Comparison of ENCODE assay signal across 10 cellular contexts in genomic region chr6:168247456-168248147, GRCh38.
DNase-seq lines count a peak whose midpoint lies in the region; ATAC-seq and TF ChIP-seq lines count a peak whose summit lies in the region.
"Had no signal": no experiment of that assay in that cellular context is flagged by ENCODE, and none has a peak within 500 bp of the region (broad histone marks: within the 10 kb centered on the region; RNA-seq: fewer than 3 reads in every experiment).

No MANE protein-coding gene starts in this region.

- H3K36me3 ChIP-seq in HEK293 (ENCODE audit: control insufficient read depth in 2 of 2, insufficient read depth in 1 of 2, low read length in 2 of 2) (no peaks in the 10 kb centered on the region), right lobe of liver (no peaks in the 10 kb centered on the region)

- no peak for TF ChIP-seq CTCF in HEK293 (tag by site-specific recombination; IDR thresholded peaks at IDR 0.05)
- TF ChIP-seq CTCF in right lobe of liver (IDR thresholded peaks at IDR 0.05): no peak

- H3K4me1 ChIP-seq in HEK293 (ENCODE audit: control insufficient read depth, insufficient read depth, low read length): peaks cover 23% of the 10 kb centered on the region
- peaks cover 0 to 4% (median 0%) of the 10 kb centered on the region in 4 donors for H3K4me1 ChIP-seq in right lobe of liver

- WGBS in right lobe of liver (ENCODE audit: insufficient coverage, low coverage, low lambda C conversion rate, missing lambda C conversion rate): 21% methylated on average over 12 of the region's 16 CpGs

- ATAC-seq in right lobe of liver (peak; percentile 89 to 96 (median 95)), HG03354 (IDR thresholded peaks at IDR 0.05; ENCODE audit: poor library complexity, severe bottlenecking, unreplicated experiment) (no peak), GM21367 (IDR thresholded peaks at IDR 0.05; ENCODE audit: unreplicated experiment) (no peak)

- H3K4me3 Mint-ChIP-seq in activated CD4-positive, alpha-beta T cell treated with anti-CD3 and anti-CD28 coated beads, Interleukin-2, amount 10 ng/mL, durations not matched to agents 24 days and 14 days: no peak overlapping the region
- H3K4me3 Mint-ChIP-seq: CD4-positive, CD25-positive, alpha-beta regulatory T cell had no signal

- POLR2A ChIA-PET in HEK293 (lab: Yijun Ruan, JAX): interaction anchor here (0.5 to 1.1 kb wide), 5 partner anchors 12 to 986 kb away, joined by 3 to 6 read pairs (median 3); no protein-coding TSS in a partner anchor

- H3K9me3 Mint-ChIP-seq in activated CD4-positive, alpha-beta T cell treated with anti-CD3 and anti-CD28 coated beads, Interleukin-2, amount 10 ng/mL, durations not matched to agents 24 days and 14 days: no peaks in the 10 kb centered on the region
- H3K9me3 Mint-ChIP-seq: CD4-positive, CD25-positive, alpha-beta regulatory T cell had no signal

- TF ChIP-seq POLR2A in right lobe of liver (IDR thresholded peaks at IDR 0.05): no peak

- no peaks in the 10 kb centered on the region for H3K9me3 ChIP-seq in HEK293 (ENCODE audit: control insufficient read depth, insufficient read depth, low read depth, low read length)
- H3K9me3 ChIP-seq in right lobe of liver: no peaks in the 10 kb centered on the region

- H3K27me3 ChIP-seq in right lobe of liver: no peaks in the 10 kb centered on the region

- H3K4me3 ChIP-seq in HEK293 (ENCODE audit: low read depth, low read length): peak overlapping the region; percentile 13
- no peak overlapping the region for H3K4me3 ChIP-seq in right lobe of liver

- peaks cover 5% of the 10 kb centered on the region for H3K4me1 Mint-ChIP-seq in activated CD4-positive, alpha-beta T cell treated with anti-CD3 and anti-CD28 coated beads, Interleukin-2, amount 10 ng/mL, durations not matched to agents 24 days and 14 days
- H3K4me1 Mint-ChIP-seq: CD4-positive, CD25-positive, alpha-beta regulatory T cell had no signal

- peak; percentile 41 for DNase-seq in AG08395 (ENCODE audit: low spot score)
- peak; percentile 35 for DNase-seq in RPMI7951 (ENCODE audit: low read depth)
- DNase-seq in right lobe of liver: peak; percentile 79 to 85 (median 80)
- DNase-seq in GM19240 (ENCODE audit: insufficient read length, low spot score): no peak
- DNase-seq in activated CD4-positive, alpha-beta T cell treated with anti-CD3 and anti-CD28 coated beads, Interleukin-2, amount 10 ng/mL, durations not matched to agents 24 days and 14 days: no peak
- DNase-seq: CD4-positive, CD25-positive, alpha-beta regulatory T cell; naive B cell had no signal

- no peaks in the 10 kb centered on the region for H3K36me3 Mint-ChIP-seq in activated CD4-positive, alpha-beta T cell treated with anti-CD3 and anti-CD28 coated beads, Interleukin-2, amount 10 ng/mL, durations not matched to agents 24 days and 14 days (ENCODE audit: low read depth)
- H3K36me3 Mint-ChIP-seq: CD4-positive, CD25-positive, alpha-beta regulatory T cell; naive B cell had no signal

- no peak overlapping the region for H3K27ac Mint-ChIP-seq in activated CD4-positive, alpha-beta T cell treated with anti-CD3 and anti-CD28 coated beads, Interleukin-2, amount 10 ng/mL, durations not matched to agents 24 days and 14 days
- H3K27ac Mint-ChIP-seq: CD4-positive, CD25-positive, alpha-beta regulatory T cell; naive B cell had no signal

- intact Hi-C loops in right lobe of liver (cut with DNase I): no loop called here
- intact Hi-C loops in activated CD4-positive, alpha-beta T cell treated with anti-CD3 and anti-CD28 coated beads, Interleukin-2, amount 10 ng/mL, durations not matched to agents 24 days and 14 days (cut with micrococcal nuclease): no loop called here

- no peaks in the 10 kb centered on the region for H3K27me3 Mint-ChIP-seq in activated CD4-positive, alpha-beta T cell treated with anti-CD3 and anti-CD28 coated beads, Interleukin-2, amount 10 ng/mL, durations not matched to agents 24 days and 14 days

- H3K27ac ChIP-seq in HEK293 (ENCODE audit: extremely low read depth, low read depth, low read length) (peak overlapping the region; percentile 73), right lobe of liver (no peak overlapping the region)

- CTCF ChIA-PET in HEK293 (lab: Yijun Ruan, JAX): interaction anchor here (0.8 to 1.1 kb wide), 3 partner anchors 15 to 46 kb away, joined by 3 to 7 read pairs (median 4); no protein-coding TSS in a partner anchor

TF ChIP-seq in HEK293, 187 proteins besides CTCF, POLR2A, EP300 and RAD21 (continues in another document):
- no peak for TF ChIP-seq ZNF302 (tag by site-specific recombination; IDR thresholded peaks at IDR 0.05; ENCODE audit: low read depth)
- no peak for TF ChIP-seq ZNF48 (tag by site-specific recombination; IDR thresholded peaks at IDR 0.05)
- peak; percentile 27; the same call in 1 of the 2 replicates for TF ChIP-seq ATF2 (tag by site-specific recombination; IDR thresholded peaks at IDR 0.05; ENCODE audit: low read depth)
- TF ChIP-seq SP7 (tag by site-specific recombination; IDR thresholded peaks at IDR 0.05): peak; percentile 97
- peak; percentile 5; the same call in 1 of the 2 replicates for TF ChIP-seq ZBTB20 (tag by site-specific recombination; IDR thresholded peaks at IDR 0.05)
- TF ChIP-seq OVOL3 (tag by site-specific recombination; IDR thresholded peaks at IDR 0.05): peak; percentile 78; the same call in 1 of the 2 replicates
- no peak for TF ChIP-seq ZNF555 (tag by site-specific recombination; conservative IDR thresholded peaks at IDR 0.05)
- TF ChIP-seq ZNF248 (tag by site-specific recombination; IDR thresholded peaks at IDR 0.05): no peak
- no peak for TF ChIP-seq ZNF133 (tag by site-specific recombination; IDR thresholded peaks at IDR 0.05)
- 0 out of 2 replicates have a peak, but pooled peaks have one; percentile 17 for TF ChIP-seq ZBTB21 (tag by site-specific recombination; IDR thresholded peaks at IDR 0.05)
- TF ChIP-seq ZNF560 (tag by site-specific recombination; IDR thresholded peaks at IDR 0.05; ENCODE audit: borderline replicate concordance): no peak
- no peak for TF ChIP-seq ZNF157 (tag by site-specific recombination; IDR thresholded peaks at IDR 0.05)
- no peak for TF ChIP-seq ZNF416 (tag by site-specific recombination; IDR thresholded peaks at IDR 0.05)
- TF ChIP-seq PRDM4 (tag by site-specific recombination; IDR thresholded peaks at IDR 0.05): peak; percentile 83
- peak; percentile 100 for TF ChIP-seq FEZF1 (tag by site-specific recombination; IDR thresholded peaks at IDR 0.05)
- TF ChIP-seq YY2 (tag by site-specific recombination; IDR thresholded peaks at IDR 0.05): 0 out of 2 replicates have a peak, but pooled peaks have one; percentile 27
- TF ChIP-seq PRDM10 (tag by site-specific recombination; IDR thresholded peaks at IDR 0.05): peak; percentile 88

Comparison
In these comparisons a context has a peak if more than half of its experiments do, and no peak if none do; other contexts are left out.
1. DNase-seq: peak in AG08395 (single experiment), RPMI7951 (single experiment) and right lobe of liver (3 of 3); none in GM19240 (single experiment) and activated CD4-positive, alpha-beta T cell treated with anti-CD3 and anti-CD28 coated beads, Interleukin-2, amount 10 ng/mL, durations not matched to agents 24 days and 14 days (single experiment).
2. ATAC-seq: peak in right lobe of liver (4 of 4); none in HG03354 (single experiment) and GM21367 (single experiment).